25 cellular contexts compared by ENCODE assay signal in genomic region chr11:90589735-90590134, GRCh38.
"Had no signal": no experiment of that assay in that cellular context is flagged by ENCODE, and none has a peak within 500 bp of the region (broad histone marks: within the 10 kb centered on the region; RNA-seq: fewer than 3 reads in every experiment).

No MANE protein-coding gene starts in this region.

- H3K4me1 ChIP-seq: colonic mucosa, esophagus squamous epithelium, gastrocnemius medialis, heart right ventricle, left lung, lower lobe of right lung had no signal

- H3K36me3 Mint-ChIP-seq: mesothelial cell of epicardium, naive B cell had no signal

- H3K4me1 Mint-ChIP-seq: naive B cell had no signal

- H3K9me3 Mint-ChIP-seq: dendritic cell treated with granulocyte-macrophage colony-stimulating factor and Interleukin-4, amounts not matched to agents 40 ng/mL and 50 ng/mL, for 4 days had no signal

- H3K4me3 ChIP-seq: colonic mucosa, esophagus squamous epithelium, gastrocnemius medialis, heart right ventricle, left lung, lower lobe of right lung, mucosa of descending colon had no signal

- H3K36me3 ChIP-seq: colonic mucosa, esophagus squamous epithelium, gastrocnemius medialis, heart right ventricle, left lung, lower lobe of right lung had no signal

- H3K4me3 Mint-ChIP-seq: dendritic cell treated with granulocyte-macrophage colony-stimulating factor and Interleukin-4, amounts not matched to agents 40 ng/mL and 50 ng/mL, for 4 days; effector memory CD8-positive, alpha-beta T cell; endodermal cell; mesothelial cell of epicardium; naive B cell had no signal

- H3K9me3 ChIP-seq: colonic mucosa, esophagus squamous epithelium, gastrocnemius medialis, lower lobe of right lung had no signal

- ATAC-seq: effector memory CD8-positive, alpha-beta T cell; esophagus mucosa; gastrocnemius medialis; heart right ventricle; left cardiac atrium; left lung; left ventricle myocardium superior; lower lobe of right lung; mucosa of descending colon had no signal

- H3K27me3 ChIP-seq: colonic mucosa, esophagus squamous epithelium, gastrocnemius medialis, heart right ventricle, left lung had no signal

- H3K27ac Mint-ChIP-seq: dendritic cell treated with granulocyte-macrophage colony-stimulating factor and Interleukin-4, amounts not matched to agents 40 ng/mL and 50 ng/mL, for 4 days; effector memory CD8-positive, alpha-beta T cell; endodermal cell; mesothelial cell of epicardium; naive B cell had no signal

- H3K27me3 Mint-ChIP-seq: dendritic cell treated with granulocyte-macrophage colony-stimulating factor and Interleukin-4, amounts not matched to agents 40 ng/mL and 50 ng/mL, for 4 days; effector memory CD8-positive, alpha-beta T cell; naive B cell had no signal

- DNase-seq: colonic mucosa; cortex of kidney; effector CD8-positive, alpha-beta T cell; effector memory CD8-positive, alpha-beta T cell; endodermal cell; erythroblast; esophagus squamous epithelium; foreskin fibroblast; foreskin melanocyte; gastrocnemius medialis; glutamatergic neuron; head of caudate nucleus; heart right ventricle; hippocampal formation; left cardiac atrium; left lung; left ventricle myocardium superior; lower lobe of right lung; mesenchymal stem cell; mucosa of descending colon; naive B cell had no signal

- H3K27ac ChIP-seq: colonic mucosa, epithelial cell of prostate, esophagus squamous epithelium, gastrocnemius medialis, heart right ventricle, left lung, lower lobe of right lung had no signal
